Comparison of ENCODE assay signal across 2 cellular contexts in the genomic region with DNA sequence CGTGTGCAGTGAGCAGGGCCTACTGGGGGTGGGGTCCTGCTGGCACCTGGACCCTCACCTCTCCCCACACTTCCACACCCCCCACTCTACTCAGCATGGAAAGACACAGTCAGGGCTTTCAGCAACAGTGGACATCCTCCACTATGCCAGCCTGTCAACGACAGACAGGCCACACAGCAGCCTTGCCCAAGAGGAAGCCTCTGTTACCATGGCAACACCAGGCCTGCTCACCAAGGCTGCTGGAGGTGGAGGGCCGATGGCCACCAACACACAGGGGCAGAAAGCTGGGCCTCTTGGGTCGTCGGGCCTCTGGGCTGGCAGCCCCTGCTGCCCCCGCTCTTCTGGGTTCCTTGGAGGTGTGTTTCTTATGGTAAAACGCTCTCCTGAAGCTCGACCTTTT.
A peak's percentile ranks its signal among the peaks of the same experiment; 100 is the strongest.
TF ChIP-seq lines count a peak whose summit lies in the region.

No MANE protein-coding gene starts in this region.

TF ChIP-seq in K562, 482 proteins besides CTCF, POLR2A, EP300 and RAD21:
- TF ChIP-seq CBX3 (IDR thresholded peaks at IDR 0.05; ENCODE audit: borderline replicate concordance in 1 of 2, low read length in 2 of 2) (no peak), SIN3B (IDR thresholded peaks at IDR 0.05; ENCODE audit: low read depth) (no peak), HSF4 (CRISPR knock-in tag; IDR thresholded peaks at IDR 0.05; ENCODE audit: borderline replicate concordance) (no peak), SP1 (CRISPR knock-in tag; IDR thresholded peaks at IDR 0.05) (no peak), NCOA4 (IDR thresholded peaks at IDR 0.05; ENCODE audit: partially characterized antibody) (no peak), SAFB2 (IDR thresholded peaks at IDR 0.05; ENCODE audit: borderline replicate concordance, low read depth, low read length, severe bottlenecking) (no peak), GATAD2B (IDR thresholded peaks at IDR 0.05; ENCODE audit: borderline replicate concordance) (no peak), CSDE1 (IDR thresholded peaks at IDR 0.05) (0 out of 4 replicates have a peak, but pooled peaks of 1 of the 2 experiments have one; percentile 50), NR4A1 (CRISPR knock-in tag; IDR thresholded peaks at IDR 0.05) (no peak), NR4A1 (tag; IDR thresholded peaks at IDR 0.05) (no peak), RFX1 (IDR thresholded peaks at IDR 0.05) (peak; percentile 94), LCOR (CRISPR knock-in tag; IDR thresholded peaks at IDR 0.05) (no peak)
- TF ChIP-seq, protein P1, sequence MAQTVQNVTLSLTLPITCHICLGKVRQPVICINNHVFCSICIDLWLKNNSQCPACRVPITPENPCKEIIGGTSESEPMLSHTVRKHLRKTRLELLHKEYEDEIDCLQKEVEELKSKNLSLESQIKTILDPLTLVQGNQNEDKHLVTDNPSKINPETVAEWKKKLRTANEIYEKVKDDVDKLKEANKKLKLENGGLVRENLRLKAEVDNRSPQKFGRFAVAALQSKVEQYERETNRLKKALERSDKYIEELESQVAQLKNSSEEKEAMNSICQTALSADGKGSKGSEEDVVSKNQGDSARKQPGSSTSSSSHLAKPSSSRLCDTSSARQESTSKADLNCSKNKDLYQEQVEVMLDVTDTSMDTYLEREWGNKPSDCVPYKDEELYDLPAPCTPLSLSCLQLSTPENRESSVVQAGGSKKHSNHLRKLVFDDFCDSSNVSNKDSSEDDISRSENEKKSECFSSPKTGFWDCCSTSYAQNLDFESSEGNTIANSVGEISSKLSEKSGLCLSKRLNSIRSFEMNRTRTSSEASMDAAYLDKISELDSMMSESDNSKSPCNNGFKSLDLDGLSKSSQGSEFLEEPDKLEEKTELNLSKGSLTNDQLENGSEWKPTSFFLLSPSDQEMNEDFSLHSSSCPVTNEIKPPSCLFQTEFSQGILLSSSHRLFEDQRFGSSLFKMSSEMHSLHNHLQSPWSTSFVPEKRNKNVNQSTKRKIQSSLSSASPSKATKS (CRISPR knock-in tag; IDR thresholded peaks at IDR 0.05), result no peak
TF ChIP-seq in K562: peak in this region for 2.

TF ChIP-seq in neural cell, 6 proteins besides CTCF, POLR2A, EP300 and RAD21:
- TF ChIP-seq, protein P2, sequence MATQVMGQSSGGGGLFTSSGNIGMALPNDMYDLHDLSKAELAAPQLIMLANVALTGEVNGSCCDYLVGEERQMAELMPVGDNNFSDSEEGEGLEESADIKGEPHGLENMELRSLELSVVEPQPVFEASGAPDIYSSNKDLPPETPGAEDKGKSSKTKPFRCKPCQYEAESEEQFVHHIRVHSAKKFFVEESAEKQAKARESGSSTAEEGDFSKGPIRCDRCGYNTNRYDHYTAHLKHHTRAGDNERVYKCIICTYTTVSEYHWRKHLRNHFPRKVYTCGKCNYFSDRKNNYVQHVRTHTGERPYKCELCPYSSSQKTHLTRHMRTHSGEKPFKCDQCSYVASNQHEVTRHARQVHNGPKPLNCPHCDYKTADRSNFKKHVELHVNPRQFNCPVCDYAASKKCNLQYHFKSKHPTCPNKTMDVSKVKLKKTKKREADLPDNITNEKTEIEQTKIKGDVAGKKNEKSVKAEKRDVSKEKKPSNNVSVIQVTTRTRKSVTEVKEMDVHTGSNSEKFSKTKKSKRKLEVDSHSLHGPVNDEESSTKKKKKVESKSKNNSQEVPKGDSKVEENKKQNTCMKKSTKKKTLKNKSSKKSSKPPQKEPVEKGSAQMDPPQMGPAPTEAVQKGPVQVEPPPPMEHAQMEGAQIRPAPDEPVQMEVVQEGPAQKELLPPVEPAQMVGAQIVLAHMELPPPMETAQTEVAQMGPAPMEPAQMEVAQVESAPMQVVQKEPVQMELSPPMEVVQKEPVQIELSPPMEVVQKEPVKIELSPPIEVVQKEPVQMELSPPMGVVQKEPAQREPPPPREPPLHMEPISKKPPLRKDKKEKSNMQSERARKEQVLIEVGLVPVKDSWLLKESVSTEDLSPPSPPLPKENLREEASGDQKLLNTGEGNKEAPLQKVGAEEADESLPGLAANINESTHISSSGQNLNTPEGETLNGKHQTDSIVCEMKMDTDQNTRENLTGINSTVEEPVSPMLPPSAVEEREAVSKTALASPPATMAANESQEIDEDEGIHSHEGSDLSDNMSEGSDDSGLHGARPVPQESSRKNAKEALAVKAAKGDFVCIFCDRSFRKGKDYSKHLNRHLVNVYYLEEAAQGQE (IDR thresholded peaks at IDR 0.05; ENCODE audit: borderline replicate concordance), result no peak
- TF ChIP-seq TAF1 (IDR thresholded peaks at IDR 0.05; ENCODE audit: low read depth) (no peak), SMC3 (conservative IDR thresholded peaks at IDR 0.05; ENCODE audit: poor library complexity) (peak; percentile 16), POLR2AphosphoS5 (IDR thresholded peaks at IDR 0.05) (no peak), MXI1 (conservative IDR thresholded peaks at IDR 0.05; ENCODE audit: poor library complexity, severe bottlenecking) (peak; percentile 23), EZH2 (IDR thresholded peaks at IDR 0.05; ENCODE audit: borderline replicate concordance, insufficient read depth, low read length, poor library complexity, severe bottlenecking) (no peak)
TF ChIP-seq in neural cell: peak in this region for 2.
